22 cellular contexts compared by ENCODE assay signal in the genomic region with DNA sequence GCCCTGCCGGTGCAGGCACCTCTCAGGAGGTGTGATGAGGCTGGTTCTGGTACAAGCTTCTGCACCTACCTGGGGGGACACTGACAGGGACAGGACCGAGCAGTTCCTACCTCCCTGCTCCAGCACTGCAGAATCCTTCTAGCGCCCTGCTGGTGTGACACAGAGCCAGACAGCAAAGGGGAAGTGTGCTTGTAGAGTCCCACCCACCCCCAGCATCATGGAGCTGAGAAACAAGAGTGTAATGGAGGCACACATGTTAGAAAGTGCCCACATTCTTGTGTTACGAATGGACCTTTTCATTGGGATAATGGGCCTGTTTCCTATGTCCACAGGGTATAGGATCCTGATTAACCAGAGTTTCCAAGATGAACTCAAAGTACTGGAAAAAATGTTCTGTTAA. TPM values are rescaled to one million over a fixed set of nuclear protein-coding genes. Genes with fewer than 3 reads are reported as not detected.
A peak's percentile ranks its signal among the peaks of the same experiment; 100 is the strongest.
DNase-seq lines count a peak whose midpoint lies in the region; ATAC-seq lines count a peak whose summit lies in the region.
"Had no signal": no experiment of that assay in that cellular context is flagged by ENCODE, and none has a peak within 500 bp of the region (broad histone marks: within the 10 kb centered on the region; RNA-seq: fewer than 3 reads in every experiment).

No MANE protein-coding gene starts in this region.

- DNase-seq in SKM-1 treated with dmso at 0.1 percent for 144 hours (lab: John Stamatoyannopoulos, UW; ENCODE audit: unreplicated experiment) (peak; percentile 32), SKM-1 (lab: John Stamatoyannopoulos, UW; ENCODE audit: unreplicated experiment) (no peak), RPMI7951 (ENCODE audit: low read depth) (peak; percentile 3), foreskin melanocyte (peak; percentile 13), SW 1271 (lab: John Stamatoyannopoulos, UW) (no peak), NCI-H345 (lab: John Stamatoyannopoulos, UW) (no peak), DMS79 (lab: John Stamatoyannopoulos, UW) (no peak)
- DNase-seq: activated CD4-positive, alpha-beta T cell treated with anti-CD3 and anti-CD28 coated beads for 48 hours; activated CD8-positive, alpha-beta memory T cell treated with anti-CD3 and anti-CD28 coated beads, Interleukin-2, amount 50 U/mL, for 48 hours; activated effector memory CD4-positive, alpha-beta T cell treated with anti-CD3 and anti-CD28 coated beads, Interleukin-2, amount 50 U/mL, for 16 hours; adrenal gland; DMS 273 treated with DMSO at 0.1 percent for 48 hours; Karpas-422; kidney glomerular epithelial cell; NCI-H1417; NCI-H526 treated with DMSO at 0.1 percent for 48 hours; posterior cingulate gyrus; stimulated activated CD4-positive, alpha-beta T cell treated with anti-CD3 and anti-CD28 coated beads, Interleukin-4, amount 100 ng/mL, for 1 hour; T1000 had no signal

- ATAC-seq in HG03571 (IDR thresholded peaks at IDR 0.05; ENCODE audit: unreplicated experiment): no peak

RNA-seq across cellular contexts. Expression of gene OXER1, which starts 38.3 kb away (rescaled TPM):
- not detected in 2 replicates for total RNA-seq in RPMI7951 (2014; rRNA removed; shearing (Covaris generic))
- total RNA-seq: natural killer cell treated with Interleukin-12 subunit alpha and Interleukin-12 subunit beta and Interleukin-15 and Interleukin-18, amount 100 ng/mL, for 72 hours; SJSA1 had no signal

Comparison
In these comparisons a context has a peak if more than half of its experiments do, and no peak if none do; other contexts are left out.
1. DNase-seq: peak in SKM-1 treated with dmso at 0.1 percent for 144 hours (single experiment), RPMI7951 (single experiment) and foreskin melanocyte (single experiment); none in SKM-1 (single experiment), SW 1271 (0 of 2), NCI-H345 (single experiment) and DMS79 (single experiment).